In genomic region chr11:66070604-66071325, GRCh38 we compare ENCODE assay signal across 8 cellular contexts. TPM values are rescaled to one million over a fixed set of nuclear protein-coding genes. Genes with fewer than 3 reads are reported as not detected.
A peak's percentile ranks its signal among the peaks of the same experiment; 100 is the strongest.
DNase-seq lines count a peak whose midpoint lies in the region; ATAC-seq and TF ChIP-seq lines count a peak whose summit lies in the region.

No MANE protein-coding gene starts in this region.

- peak overlapping the region; percentile 92 for H3K9ac ChIP-seq in IMR-90 (ENCODE audit: low read depth, low read length)
- peak overlapping the region; percentile 76 for H3K9ac ChIP-seq in trophoblast cell (ENCODE audit: low read length)

- no TSS peak for BruUV-seq in IMR-90 (replicated peaks; lab: Mats Ljungman, UMichigan)

- WGBS in IMR-90 (ENCODE audit: extremely low coverage in 2 of 2, insufficient read length in 1 of 2), 2 experiments, result 2% methylated on average over 11 of the region's 58 CpGs; no CpG with 5 or more reads in 1 of the 2 experiments
- no CpG with 5 or more reads among the region's 58 CpGs for WGBS in trophoblast cell (ENCODE audit: extremely low coverage, insufficient coverage, insufficient read length)

- POLR2A ChIA-PET in IMR-90 (lab: Charles Lee; ENCODE audit: unreplicated experiment), result no interaction called here

- H3K4me3 Mint-ChIP-seq in activated naive CD8-positive, alpha-beta T cell, result peak overlapping the region; percentile 96

- peak overlapping the region; percentile 2; the same call in 1 of the 2 replicates for H2BK120ac ChIP-seq in IMR-90 (ENCODE audit: low read depth, low read length)
- peak overlapping the region; percentile 98 for H2BK120ac ChIP-seq in trophoblast cell (ENCODE audit: insufficient read depth, low read length, poor library complexity)

- H2BK12ac ChIP-seq in trophoblast cell (ENCODE audit: low read length), result no peak overlapping the region

- peak overlapping the region; percentile 85 for H2BK5ac ChIP-seq in IMR-90 (ENCODE audit: low read depth, low read length, poor library complexity, severe bottlenecking)
- H2BK5ac ChIP-seq in trophoblast cell (ENCODE audit: low read depth, low read length, poor library complexity), result peak overlapping the region; percentile 94

- H3K4ac ChIP-seq in IMR-90 (ENCODE audit: low read depth, low read length), result peak overlapping the region; percentile 56
- peak overlapping the region; percentile 97 for H3K4ac ChIP-seq in trophoblast cell (ENCODE audit: low read depth, low read length)

- H3K79me2 ChIP-seq in trophoblast cell (ENCODE audit: control insufficient read depth, insufficient read depth, low read length, poor library complexity), result peaks cover 10% of the 10 kb centered on the region

- peaks cover 38% of the 10 kb centered on the region for H3K36me3 ChIP-seq in IMR-90 (ENCODE audit: control insufficient read depth, insufficient read depth, low read length)
- peaks cover 27 to 43% of the 10 kb centered on the region in 2 experiments for H3K36me3 ChIP-seq in trophoblast cell (ENCODE audit: control insufficient read depth in 1 of 2, insufficient read depth in 2 of 2, low read length in 2 of 2)

- no peak overlapping the region for H2BK20ac ChIP-seq in IMR-90 (ENCODE audit: low read depth, low read length)

- intact Hi-C loops in IMR-90 (cut with micrococcal nuclease), result loop anchor here (2.0 to 5.0 kb wide), 2 partner anchors 42 to 188 kb away; no protein-coding TSS in a partner anchor
- intact Hi-C loops in cardiac septum (cut with DNase I), result no loop called here

- H3K18ac ChIP-seq in IMR-90 (ENCODE audit: low read depth, low read length), result peak overlapping the region; percentile 10; the same call in 1 of the 2 replicates
- peak overlapping the region; percentile 100 for H3K18ac ChIP-seq in trophoblast cell (ENCODE audit: low read length)

- H2AK9ac ChIP-seq in IMR-90 (replicated peaks; ENCODE audit: low read depth, low read length, poor library complexity), result peak overlapping the region; percentile 95

- H3K27ac Mint-ChIP-seq in activated naive CD8-positive, alpha-beta T cell, result peak overlapping the region; percentile 93

- H3K9me3 Mint-ChIP-seq in activated naive CD8-positive, alpha-beta T cell (ENCODE audit: low read depth), result no peaks in the 10 kb centered on the region

- H3K4me3 ChIP-seq in IMR-90 (ENCODE audit: insufficient read depth, low read depth, low read length) (peak overlapping the region; percentile 99), trophoblast cell (ENCODE audit: low read depth, low read length) (peak overlapping the region; percentile 99)

- DNase-seq in Ammon's horn (ENCODE audit: low spot score), result peak; percentile 45
- peak; percentile 37 for DNase-seq in GM19238 (ENCODE audit: insufficient read length, low spot score)
- DNase-seq in IMR-90, result peak; percentile 28
- DNase-seq in cardiac septum (ENCODE audit: low spot score), result peak; percentile 83
- peak; percentile 52 to 55 for DNase-seq in trophoblast cell

- peaks cover 27% of the 10 kb centered on the region for H4K20me1 ChIP-seq in IMR-90 (ENCODE audit: insufficient read depth, low read length)

- H4K12ac ChIP-seq in trophoblast cell (ENCODE audit: low read depth, low read length), result peak overlapping the region; percentile 97

- peak overlapping the region; percentile 46; the same call in 1 of the 2 replicates for H2AK5ac ChIP-seq in IMR-90 (ENCODE audit: low read depth, low read length)
- peak overlapping the region; percentile 97 for H2AK5ac ChIP-seq in trophoblast cell (ENCODE audit: low read length)

- no peak for TF ChIP-seq POLR2A in IMR-90 (IDR thresholded peaks at IDR 0.05; ENCODE audit: low read depth, low read length)

- no peak overlapping the region for H2BK15ac ChIP-seq in IMR-90 (ENCODE audit: low read depth, low read length)

- H3K9me1 ChIP-seq in IMR-90 (ENCODE audit: insufficient read depth, low read length), result peaks cover 13% of the 10 kb centered on the region

- no peaks in the 10 kb centered on the region for H3K27me3 Mint-ChIP-seq in activated naive CD8-positive, alpha-beta T cell

- CTCF ChIA-PET in IMR-90 (lab: Yijun Ruan, JAX), result interaction anchor here (0.6 kb wide), 1 partner anchor 67 kb away, joined by 5 read pairs; no protein-coding TSS in a partner anchor

- peaks cover 78% of the 10 kb centered on the region for H3K4me1 Mint-ChIP-seq in activated naive CD8-positive, alpha-beta T cell (ENCODE audit: low read depth)

- H4K91ac ChIP-seq in IMR-90 (ENCODE audit: insufficient read depth, low read depth, low read length) (peak overlapping the region; percentile 44), trophoblast cell (ENCODE audit: low read depth, low read length) (peak overlapping the region; percentile 99)

- TF ChIP-seq RAD21 in IMR-90 (IDR thresholded peaks at IDR 0.05; ENCODE audit: low read length), result no peak

- H3K79me1 ChIP-seq in IMR-90 (ENCODE audit: low read depth in 1 of 2, low read length in 2 of 2), result peaks cover 20 to 59% of the 10 kb centered on the region in 2 experiments
- peaks cover 20% of the 10 kb centered on the region for H3K79me1 ChIP-seq in trophoblast cell (ENCODE audit: low read length)

- peak overlapping the region in 1 of 2 experiments; percentile 43; a peak in 1 of 4 replicates for H4K8ac ChIP-seq in IMR-90 (ENCODE audit: low read depth in 2 of 2, low read length in 2 of 2)
- H4K8ac ChIP-seq in trophoblast cell (ENCODE audit: low read depth, low read length), result peak overlapping the region; percentile 93

- H3K4me2 ChIP-seq in IMR-90 (ENCODE audit: low read depth, low read length) (peak overlapping the region; percentile 82), trophoblast cell (ENCODE audit: low read length) (peak overlapping the region; percentile 89)

- in situ Hi-C loops in IMR-90 (cut with MboI; ENCODE audit: low sequenced_read_pairs), result no loop called here

- H3K27me3 ChIP-seq in IMR-90 (ENCODE audit: control insufficient read depth, insufficient read depth, low read length) (no peaks in the 10 kb centered on the region), trophoblast cell (ENCODE audit: insufficient read depth, low read length) (no peaks in the 10 kb centered on the region)

- H3K23ac ChIP-seq in IMR-90 (ENCODE audit: low read depth, low read length) (peak overlapping the region; percentile 91), trophoblast cell (ENCODE audit: low read length) (no peak overlapping the region)

- peak overlapping the region; percentile 89 for H2AFZ ChIP-seq in IMR-90 (replicated peaks; ENCODE audit: low read length, poor library complexity)
- H2AFZ ChIP-seq in trophoblast cell (ENCODE audit: insufficient read depth, low read length, poor library complexity), result peak overlapping the region; percentile 97

- H4K5ac ChIP-seq in IMR-90 (ENCODE audit: low read depth, low read length), result 0 out of 2 replicates have a peak overlapping the region, but pooled peaks have one; percentile 3

- H3K56ac ChIP-seq in IMR-90 (ENCODE audit: extremely low read depth, insufficient read depth, low read length), result peak overlapping the region; percentile 58; the same call in 1 of the 2 replicates

- H3K27ac ChIP-seq in IMR-90 (ENCODE audit: insufficient read depth, low read length), result peak overlapping the region; percentile 83
- peak overlapping the region; percentile 87 for H3K27ac ChIP-seq in trophoblast cell (ENCODE audit: low read depth, low read length)

- H3K4me1 ChIP-seq in IMR-90 (ENCODE audit: control insufficient read depth, insufficient read depth, low read length) (peaks cover 12% of the 10 kb centered on the region), trophoblast cell (ENCODE audit: control insufficient read depth in 1 of 2, insufficient read depth in 2 of 2, low read length in 2 of 2) (peaks cover 4 to 6% of the 10 kb centered on the region in 2 experiments)

- H3K9me3 ChIP-seq in IMR-90 (ENCODE audit: control insufficient read depth, insufficient read depth, low read length), result no peaks in the 10 kb centered on the region
- no peaks in the 10 kb centered on the region for H3K9me3 ChIP-seq in trophoblast cell (ENCODE audit: insufficient read depth, low read depth, low read length)

- ATAC-seq in IMR-90 (ENCODE audit: low read depth), result peak; percentile 9
- no peak for ATAC-seq in GM21360 (IDR thresholded peaks at IDR 0.05; ENCODE audit: unreplicated experiment)
- ATAC-seq in GM18517 (IDR thresholded peaks at IDR 0.05; ENCODE audit: unreplicated experiment), result no peak

- dilution Hi-C loops in IMR-90 (cut with HindIII; ENCODE audit: low sequenced_read_pairs, unreplicated experiment), result no loop called here

- peaks cover 3% of the 10 kb centered on the region for H3K36me3 Mint-ChIP-seq in activated naive CD8-positive, alpha-beta T cell

- H3K14ac ChIP-seq in IMR-90 (replicated peaks; ENCODE audit: low read depth, low read length) (peak overlapping the region; percentile 64), trophoblast cell (ENCODE audit: low read length) (peak overlapping the region; percentile 99)

- no peak for TF ChIP-seq CTCF in IMR-90 (conservative IDR thresholded peaks at IDR 0.05; ENCODE audit: low read depth, low read length)

RNA-seq across cellular contexts. Expression of gene PACS1, which starts 0.7 kb away (rescaled TPM):
- total RNA-seq in IMR-90 (2012; rRNA removed), result 7.3 and 8.6 TPM in 2 replicates
- polyA plus RNA-seq in IMR-90 (2012; rRNA removed), result 29.0 and 32.0 TPM in 2 replicates
- polyA plus RNA-seq in IMR-90 (2012; cell fraction: cytosol; rRNA removed), result 22.7 and 37.8 TPM in 2 replicates
- 54.0 and 75.8 TPM in 2 replicates for polyA plus RNA-seq in IMR-90 (2012; cell fraction: nucleus; rRNA removed; ENCODE audit: low replicate concordance)
- 115 TPM for total RNA-seq in cardiac septum
- polyA plus RNA-seq in trophoblast cell (2013), result 63.7 and 65.0 TPM in 2 replicates

RNA-seq across cellular contexts. Expression of gene SF3B2, which starts 18.6 kb away (rescaled TPM):
- 120 and 164 TPM in 2 replicates for total RNA-seq in IMR-90 (2012; rRNA removed)
- polyA plus RNA-seq in IMR-90 (2012; rRNA removed), result 110 and 122 TPM in 2 replicates
- 69.3 and 85.8 TPM in 2 replicates for polyA plus RNA-seq in IMR-90 (2012; cell fraction: cytosol; rRNA removed)
- polyA plus RNA-seq in IMR-90 (2012; cell fraction: nucleus; rRNA removed; ENCODE audit: low replicate concordance), result 115 and 125 TPM in 2 replicates
- total RNA-seq in cardiac septum, result 85.8 TPM
- 157 and 158 TPM in 2 replicates for polyA plus RNA-seq in trophoblast cell (2013)

RNA-seq across cellular contexts. Expression of gene GAL3ST3, which starts 21.8 kb away (rescaled TPM):
- total RNA-seq in IMR-90 (2012; rRNA removed), result not detected in 2 replicates
- 0.19 TPM in 2 replicates for polyA plus RNA-seq in IMR-90 (2012; rRNA removed)
- 0.04 and 0.35 TPM in 2 replicates for polyA plus RNA-seq in IMR-90 (2012; cell fraction: cytosol; rRNA removed)
- 0.28 and 0.32 TPM in 2 replicates for polyA plus RNA-seq in IMR-90 (2012; cell fraction: nucleus; rRNA removed; ENCODE audit: low replicate concordance)
- 3.1 TPM for total RNA-seq in cardiac septum
- 0.12 TPM in 2 replicates for polyA plus RNA-seq in trophoblast cell (2013)

RNA-seq across cellular contexts. Expression of gene CATSPER1, which starts 44.5 kb away (rescaled TPM):
- total RNA-seq in IMR-90 (2012; rRNA removed) (0.18 and 0.28 TPM in 2 replicates), cardiac septum (0.13 TPM)
- polyA plus RNA-seq in IMR-90 (2012; rRNA removed), result 0.91 and 1.0 TPM in 2 replicates
- 0.80 and 1.8 TPM in 2 replicates for polyA plus RNA-seq in IMR-90 (2012; cell fraction: cytosol; rRNA removed)
- polyA plus RNA-seq in IMR-90 (2012; cell fraction: nucleus; rRNA removed; ENCODE audit: low replicate concordance), result 0.27 and 0.28 TPM in 2 replicates
- 0.04 TPM in 1 of 2 replicates, not detected in the other for polyA plus RNA-seq in trophoblast cell (2013)

RNA-seq across cellular contexts. Expression of gene CST6, which starts 59.0 kb away (rescaled TPM):
- total RNA-seq in IMR-90 (2012; rRNA removed) (0.28 and 0.54 TPM in 2 replicates), cardiac septum (1.5 TPM)
- polyA plus RNA-seq in IMR-90 (2012; rRNA removed), result 3.0 and 4.9 TPM in 2 replicates
- polyA plus RNA-seq in IMR-90 (2012; cell fraction: cytosol; rRNA removed), result 1.2 and 6.5 TPM in 2 replicates
- 0.37 and 2.0 TPM in 2 replicates for polyA plus RNA-seq in IMR-90 (2012; cell fraction: nucleus; rRNA removed; ENCODE audit: low replicate concordance)
- polyA plus RNA-seq in trophoblast cell (2013), result 15.1 and 18.1 TPM in 2 replicates

Comparison
In these comparisons a context has a peak if more than half of its experiments do, and no peak if none do; other contexts are left out.
1. DNase-seq: peak in every context shown above with its lines; median percentile 83 in cardiac septum; 54 in trophoblast cell; 45 in Ammon's horn; 37 in GM19238; 28 in IMR-90.
2. RNA of gene PACS1, which starts 0.7 kb away (total RNA-seq): 115 TPM in cardiac septum (single experiment); 7.3 to 8.6 TPM in IMR-90; every median in the first group is over 10 times any median in the second.